Comparison of ENCODE assay signal across 8 cellular contexts in genomic region chr2:128305555-128306080, GRCh38. TPM values are rescaled to one million over a fixed set of nuclear protein-coding genes. Genes with fewer than 3 reads are reported as not detected.
DNase-seq lines count a peak whose midpoint lies in the region; ATAC-seq and TF ChIP-seq lines count a peak whose summit lies in the region.

No MANE protein-coding gene starts in this region.

- no peak overlapping the region for H3K4me3 Mint-ChIP-seq in activated CD8-positive, alpha-beta T cell treated with anti-CD3 and anti-CD28 coated beads for 36 hours
- no peak overlapping the region for H3K4me3 Mint-ChIP-seq in T-helper 2 cell treated with Interferon-gamma antibody and Interleukin-4, amounts not matched to agents 5 μg/mL and 100 μg/mL, for 36 hours

- no peaks in the 10 kb centered on the region for H3K9me2 ChIP-seq in OCI-LY7 (ENCODE audit: insufficient read depth, low read length)

- peak overlapping the region; percentile 25 for H3K4me3 ChIP-seq in OCI-LY7 (ENCODE audit: low read depth, low read length, poor library complexity, severe bottlenecking)
- no peak overlapping the region for H3K4me3 ChIP-seq in right cardiac atrium (ENCODE audit: low read length)
- H3K4me3 ChIP-seq in transverse colon, result no peak overlapping the region

- no peak overlapping the region for H3K27ac Mint-ChIP-seq in activated CD8-positive, alpha-beta T cell treated with anti-CD3 and anti-CD28 coated beads for 36 hours
- no peak overlapping the region for H3K27ac Mint-ChIP-seq in T-helper 2 cell treated with Interferon-gamma antibody and Interleukin-4, amounts not matched to agents 5 μg/mL and 100 μg/mL, for 36 hours

- no peaks in the 10 kb centered on the region for H3K9me3 Mint-ChIP-seq in activated CD8-positive, alpha-beta T cell treated with anti-CD3 and anti-CD28 coated beads for 36 hours
- no peaks in the 10 kb centered on the region for H3K9me3 Mint-ChIP-seq in T-helper 2 cell treated with Interferon-gamma antibody and Interleukin-4, amounts not matched to agents 5 μg/mL and 100 μg/mL, for 36 hours

- H3K27me3 Mint-ChIP-seq in activated CD8-positive, alpha-beta T cell treated with anti-CD3 and anti-CD28 coated beads for 36 hours, result no peaks in the 10 kb centered on the region
- no peaks in the 10 kb centered on the region for H3K27me3 Mint-ChIP-seq in T-helper 2 cell treated with Interferon-gamma antibody and Interleukin-4, amounts not matched to agents 5 μg/mL and 100 μg/mL, for 36 hours (ENCODE audit: low read depth)

- peak; percentile 91 for ATAC-seq in GM18511 (IDR thresholded peaks at IDR 0.05; ENCODE audit: unreplicated experiment)
- peak; percentile 60 for ATAC-seq in HG03064 (IDR thresholded peaks at IDR 0.05; ENCODE audit: low read depth, unreplicated experiment)
- ATAC-seq in right cardiac atrium, result peak; percentile 0 to 19
- ATAC-seq in activated CD8-positive, alpha-beta T cell treated with anti-CD3 and anti-CD28 coated beads for 36 hours, result no peak

- 61% methylated on average over 11 of the region's 11 CpGs for WGBS in right cardiac atrium
- WGBS in transverse colon (ENCODE audit: low coverage in 1 of 2), 2 donors, result 52% methylated on average over 11 of the region's 11 CpGs; no CpG with 5 or more reads in 1 of the 2 donors

- peaks cover 1% of the 10 kb centered on the region for H3K36me3 Mint-ChIP-seq in activated CD8-positive, alpha-beta T cell treated with anti-CD3 and anti-CD28 coated beads for 36 hours (ENCODE audit: low read depth)
- H3K36me3 Mint-ChIP-seq in T-helper 2 cell treated with Interferon-gamma antibody and Interleukin-4, amounts not matched to agents 5 μg/mL and 100 μg/mL, for 36 hours (ENCODE audit: low read depth), result no peaks in the 10 kb centered on the region

- H3K36me3 ChIP-seq in OCI-LY7 (ENCODE audit: insufficient read depth, low read length) (no peaks in the 10 kb centered on the region), transverse colon (no peaks in the 10 kb centered on the region)

- in situ Hi-C loops in transverse colon (cut with MboI; ENCODE audit: low pct_ligation_motif_present in 1 of 4, low pct_unique_long_range_greater_than_20kb in 1 of 4, low sequenced_read_pairs in 3 of 4), result no loop called here

- TF ChIP-seq CTCF in OCI-LY7 (conservative IDR thresholded peaks at IDR 0.05; ENCODE audit: low read length) (no peak), transverse colon (IDR thresholded peaks at IDR 0.05) (no peak)
- TF ChIP-seq CTCF in activated CD8-positive, alpha-beta T cell treated with anti-CD3 and anti-CD28 coated beads for 36 hours (IDR thresholded peaks at IDR 0.05), result no peak

- H3K27me3 ChIP-seq in right cardiac atrium (ENCODE audit: control insufficient read depth, insufficient read depth), result no peaks in the 10 kb centered on the region
- no peaks in the 10 kb centered on the region for H3K27me3 ChIP-seq in transverse colon

- TF ChIP-seq POLR2A in transverse colon (IDR thresholded peaks at IDR 0.05), result no peak

- no peak for TF ChIP-seq EP300 in transverse colon (IDR thresholded peaks at IDR 0.05; ENCODE audit: low read depth)

- no peak overlapping the region for H2AFZ ChIP-seq in OCI-LY7 (ENCODE audit: low read length)

- DNase-seq in OCI-LY7 (ENCODE audit: low spot score) (peak; percentile 89), right cardiac atrium (peak in 2 of 3 donors; percentile 49 to 61), transverse colon (no peak), LoVo (ENCODE audit: low spot score) (no peak)
- DNase-seq in activated CD8-positive, alpha-beta T cell treated with anti-CD3 and anti-CD28 coated beads for 36 hours, result no peak
- no peak for DNase-seq in T-helper 2 cell treated with Interferon-gamma antibody and Interleukin-4, amounts not matched to agents 5 μg/mL and 100 μg/mL, for 36 hours (ENCODE audit: low spot score)

- H3K4me1 ChIP-seq in OCI-LY7 (ENCODE audit: insufficient read depth, low read length, poor library complexity, severe bottlenecking), result peaks cover 27% of the 10 kb centered on the region
- peaks cover 21% of the 10 kb centered on the region for H3K4me1 ChIP-seq in right cardiac atrium (ENCODE audit: control insufficient read depth, insufficient read depth, low read length)
- H3K4me1 ChIP-seq in transverse colon, result peaks cover 49 to 76% (median 63%) of the 10 kb centered on the region in 4 donors

- intact Hi-C loops in OCI-LY7 (cut with micrococcal nuclease; ENCODE audit: unreplicated experiment), result loop anchor here (10.0 kb wide), 1 partner anchor 199 kb away; no protein-coding TSS in a partner anchor
- intact Hi-C loops in right cardiac atrium (cut with DNase I), result no loop called here
- intact Hi-C loops in transverse colon (cut with DNase I; ENCODE audit: low total_unique reads), result no loop called here
- intact Hi-C loops in activated CD8-positive, alpha-beta T cell treated with anti-CD3 and anti-CD28 coated beads for 36 hours (cut with micrococcal nuclease), result no loop called here

- H3K4me1 Mint-ChIP-seq in activated CD8-positive, alpha-beta T cell treated with anti-CD3 and anti-CD28 coated beads for 36 hours (ENCODE audit: low read depth), result no peaks in the 10 kb centered on the region
- H3K4me1 Mint-ChIP-seq in T-helper 2 cell treated with Interferon-gamma antibody and Interleukin-4, amounts not matched to agents 5 μg/mL and 100 μg/mL, for 36 hours (ENCODE audit: low read depth), result no peaks in the 10 kb centered on the region

- no TSS peak for BruUV-seq in OCI-LY7 (replicated peaks; lab: Mats Ljungman, UMichigan)

- no peak overlapping the region for H3K27ac ChIP-seq in OCI-LY7 (ENCODE audit: low read depth, low read length, poor library complexity, severe bottlenecking)
- peak overlapping the region; percentile 17 for H3K27ac ChIP-seq in right cardiac atrium (ENCODE audit: low read length)
- peak overlapping the region; percentile 69 to 92 (median 81) for H3K27ac ChIP-seq in transverse colon

- H4K20me1 ChIP-seq in OCI-LY7 (ENCODE audit: insufficient read depth, low read length), result peaks cover 19% of the 10 kb centered on the region

- CTCF ChIA-PET in OCI-LY7 (lab: Charles Lee; ENCODE audit: unreplicated experiment), result interaction anchor here (0.5 to 0.7 kb wide), 2 partner anchors 9 to 502 kb away, joined by 3 read pairs; no protein-coding TSS in a partner anchor
- CTCF ChIA-PET in activated CD8-positive, alpha-beta T cell treated with anti-CD3 and anti-CD28 coated beads for 36 hours (lab: Charles Lee), result interaction anchor here (1.0 kb wide), 1 partner anchor 15 kb away, joined by 3 read pairs; no protein-coding TSS in a partner anchor

- H3K9me3 ChIP-seq in OCI-LY7 (ENCODE audit: low read length) (no peaks in the 10 kb centered on the region), right cardiac atrium (ENCODE audit: control insufficient read depth, low read length) (no peaks in the 10 kb centered on the region), transverse colon (no peaks in the 10 kb centered on the region)

- no peaks in the 10 kb centered on the region for H3K79me2 ChIP-seq in OCI-LY7 (ENCODE audit: insufficient read depth, low read depth, low read length)

- peak overlapping the region; percentile 59 for H3K4me2 ChIP-seq in OCI-LY7 (ENCODE audit: low read length)

- POLR2A ChIA-PET in OCI-LY7 (lab: Charles Lee), result interaction anchor here (0.5 to 1.1 kb wide), 3 partner anchors 10 to 295 kb away, joined by 3 to 5 read pairs (median 3); no protein-coding TSS in a partner anchor
- POLR2A ChIA-PET in activated CD8-positive, alpha-beta T cell treated with anti-CD3 and anti-CD28 coated beads for 36 hours (lab: Charles Lee), result no interaction called here

RNA-seq across cellular contexts. Expression of gene HS6ST1, which starts 13.1 kb away (rescaled TPM):
- 12.0 and 17.6 TPM in 2 replicates for total RNA-seq in OCI-LY7 (2014; rRNA removed; shearing (Covaris generic))
- total RNA-seq in OCI-LY7 (2022) (13.4 and 13.6 TPM in 2 replicates), right cardiac atrium (10 to 100 TPM; 13.3 to 28.4 (median 21.1) TPM), transverse colon (10 to 100 TPM; 16.1 to 38.6 (median 26.5) TPM)
- polyA plus RNA-seq in right cardiac atrium, result 19.8 TPM
- 10 to 100 TPM; 12.5 to 13.0 TPM for total RNA-seq in activated CD8-positive, alpha-beta T cell treated with anti-CD3 and anti-CD28 coated beads for 36 hours

Comparison
In these comparisons a context has a peak if more than half of its experiments do, and no peak if none do; other contexts are left out.
1. DNase-seq: peak in OCI-LY7 (single experiment) and right cardiac atrium (2 of 3); none in transverse colon (single experiment), activated CD8-positive, alpha-beta T cell treated with anti-CD3 and anti-CD28 coated beads for 36 hours (single experiment), T-helper 2 cell treated with Interferon-gamma antibody and Interleukin-4, amounts not matched to agents 5 μg/mL and 100 μg/mL, for 36 hours (single experiment) and LoVo (single experiment).